Comparison of ENCODE assay signal across 9 cellular contexts in genomic region chr16:66752379-66752778, GRCh38. TPM values are rescaled to one million over a fixed set of nuclear protein-coding genes. Genes with fewer than 3 reads are reported as not detected.
DNase-seq lines count a peak whose midpoint lies in the region; TF ChIP-seq lines count a peak whose summit lies in the region.
"Had no signal": no experiment of that assay in that cellular context is flagged by ENCODE, and none has a peak within 500 bp of the region (broad histone marks: within the 10 kb centered on the region; RNA-seq: fewer than 3 reads in every experiment).

No MANE protein-coding gene starts in this region.

- H3K9ac ChIP-seq in OCI-LY3 (ENCODE audit: low read length) (no peak overlapping the region), endocrine pancreas (ENCODE audit: control insufficient read depth, insufficient read depth, low read length) (no peak overlapping the region), rectal smooth muscle tissue (ENCODE audit: low read length) (no peak overlapping the region)

- DNase-seq in DMS79 treated with DMSO at 0.1 percent for 48 hours (lab: John Stamatoyannopoulos, UW) (peak; percentile 38), brain microvascular endothelial cell (no peak), cerebellum (ENCODE audit: low spot score) (no peak), GDM1 (lab: John Stamatoyannopoulos, UW) (no peak)

- in situ Hi-C loops in brain microvascular endothelial cell (cut with HindIII; ENCODE audit: low pct_ligation_motif_present, low sequenced_read_pairs) = no loop called here

- peak overlapping the region; percentile 87 for H3K4me2 ChIP-seq in OCI-LY3 (ENCODE audit: low read length)

- TF ChIP-seq CTCF in OCI-LY3 (IDR thresholded peaks at IDR 0.05; ENCODE audit: low read depth, low read length) (no peak), brain microvascular endothelial cell (IDR thresholded peaks at IDR 0.05; ENCODE audit: low read depth, low read length, missing control alignments) (no peak)

- no peaks in the 10 kb centered on the region for H3K27me3 ChIP-seq in OCI-LY3 (ENCODE audit: low read depth, low read length)
- no peaks in the 10 kb centered on the region for H3K27me3 ChIP-seq in endocrine pancreas (ENCODE audit: control insufficient read depth, insufficient read depth, low read length)
- H3K27me3 ChIP-seq in rectal smooth muscle tissue (ENCODE audit: control insufficient read depth, insufficient read depth, low read length) = no peaks in the 10 kb centered on the region
- no peaks in the 10 kb centered on the region for H3K27me3 ChIP-seq in brain microvascular endothelial cell (replicated peaks)
- H3K27me3 ChIP-seq: vagina had no signal

- peaks cover 21% of the 10 kb centered on the region for H3K4me1 ChIP-seq in OCI-LY3 (ENCODE audit: low read length)
- H3K4me1 ChIP-seq in endocrine pancreas (ENCODE audit: control insufficient read depth, insufficient read depth, low read length) = peaks cover 10% of the 10 kb centered on the region
- peaks cover 18% of the 10 kb centered on the region for H3K4me1 ChIP-seq in rectal smooth muscle tissue (ENCODE audit: control insufficient read depth, insufficient read depth, low read length)

- H3K36me3 ChIP-seq in OCI-LY3 (replicated peaks; ENCODE audit: low read depth, low read length) (peaks cover 11% of the 10 kb centered on the region), endocrine pancreas (ENCODE audit: control insufficient read depth, insufficient read depth, low read length) (no peaks in the 10 kb centered on the region), rectal smooth muscle tissue (ENCODE audit: control insufficient read depth, insufficient read depth, low read length) (peaks cover 9% of the 10 kb centered on the region), brain microvascular endothelial cell (replicated peaks) (peaks cover 18% of the 10 kb centered on the region)

- H3K9me3 ChIP-seq in OCI-LY3 (ENCODE audit: insufficient read depth, low read length) = no peaks in the 10 kb centered on the region
- no peaks in the 10 kb centered on the region for H3K9me3 ChIP-seq in endocrine pancreas (ENCODE audit: control insufficient read depth, low read length)
- H3K9me3 ChIP-seq: vagina had no signal

- H4K20me1 ChIP-seq in OCI-LY3 (ENCODE audit: insufficient read depth, low read length) = peaks cover 8% of the 10 kb centered on the region

- H3K27ac ChIP-seq in OCI-LY3 (ENCODE audit: low read length) = no peak overlapping the region
- no peak overlapping the region for H3K27ac ChIP-seq in rectal smooth muscle tissue (ENCODE audit: low read depth, low read length)
- H3K27ac ChIP-seq in brain microvascular endothelial cell = no peak overlapping the region
- H3K27ac ChIP-seq: HL-60 had no signal

- H3K4me3 ChIP-seq in OCI-LY3 (ENCODE audit: low read length) = peak overlapping the region; percentile 99
- H3K4me3 ChIP-seq in endocrine pancreas (ENCODE audit: control insufficient read depth, insufficient read depth, low read length) = peak overlapping the region; percentile 79
- H3K4me3 ChIP-seq in rectal smooth muscle tissue (ENCODE audit: low read length) = peak overlapping the region; percentile 88
- H3K4me3 ChIP-seq in brain microvascular endothelial cell (ENCODE audit: low read depth, low read length) = no peak overlapping the region

- peak overlapping the region; percentile 97; the same call in 1 of the 2 replicates for H2AFZ ChIP-seq in OCI-LY3 (ENCODE audit: low read depth, low read length)

- peaks cover 34% of the 10 kb centered on the region for H3K79me2 ChIP-seq in OCI-LY3 (ENCODE audit: low read length)

RNA-seq across cellular contexts. Expression of gene DYNC1LI2, which starts 1.0 kb away (rescaled TPM):
- 145 TPM for total RNA-seq in cerebellum

RNA-seq across cellular contexts. Expression of gene TERB1, which starts 49.0 kb away (rescaled TPM):
- not detected for total RNA-seq in cerebellum
- total RNA-seq: vagina had no signal

RNA-seq across cellular contexts. Expression of gene CMTM4, which starts 55.8 kb away (rescaled TPM):
- 39.0 TPM for total RNA-seq in cerebellum
